20 cellular contexts compared by ENCODE assay signal in the genomic region with DNA sequence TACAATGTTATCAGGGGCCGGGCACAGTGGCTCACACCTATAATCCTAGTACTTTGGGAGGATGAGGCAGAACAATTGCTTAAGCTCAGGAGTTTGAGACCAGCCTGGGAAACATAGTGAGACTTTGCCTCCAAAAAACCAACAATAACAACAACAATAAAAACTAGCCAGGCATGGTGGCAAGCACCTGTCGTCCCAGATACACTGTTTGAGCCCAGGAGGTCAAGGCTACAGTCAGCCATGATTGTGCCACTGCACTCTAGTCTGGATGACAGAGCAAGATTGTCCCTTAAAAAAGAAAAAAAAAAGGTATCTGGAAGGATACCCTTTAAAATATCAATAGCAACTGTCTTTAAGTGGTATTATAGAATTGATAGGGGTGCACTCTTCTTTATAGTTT. TPM values are rescaled to one million over a fixed set of nuclear protein-coding genes. Genes with fewer than 3 reads are reported as not detected.
DNase-seq lines count a peak whose midpoint lies in the region; ATAC-seq and TF ChIP-seq lines count a peak whose summit lies in the region.
"Had no signal": no experiment of that assay in that cellular context is flagged by ENCODE, and none has a peak within 500 bp of the region (broad histone marks: within the 10 kb centered on the region; RNA-seq: fewer than 3 reads in every experiment).

No MANE protein-coding gene starts in this region.

- H3K36me3 ChIP-seq in heart right ventricle: no peaks in the 10 kb centered on the region
- no peaks in the 10 kb centered on the region for H3K36me3 ChIP-seq in esophagus muscularis mucosa
- peaks cover 2 to 5% of the 10 kb centered on the region in 2 experiments for H3K36me3 ChIP-seq in trophoblast cell (ENCODE audit: control insufficient read depth in 1 of 2, insufficient read depth in 2 of 2, low read length in 2 of 2)
- no peaks in the 10 kb centered on the region for H3K36me3 ChIP-seq in thyroid gland
- H3K36me3 ChIP-seq: MG63 had no signal

- H2BK5ac ChIP-seq in trophoblast cell (ENCODE audit: low read depth, low read length, poor library complexity): no peak overlapping the region

- H3K79me1 ChIP-seq in trophoblast cell (ENCODE audit: low read length): peaks cover 2% of the 10 kb centered on the region

- TF ChIP-seq CTCF in heart right ventricle (IDR thresholded peaks at IDR 0.05) (no peak), esophagus muscularis mucosa (IDR thresholded peaks at IDR 0.05) (no peak), thyroid gland (IDR thresholded peaks at IDR 0.05) (no peak)

- TF ChIP-seq POLR2A in esophagus muscularis mucosa (IDR thresholded peaks at IDR 0.05; ENCODE audit: low read depth): no peak
- no peak for TF ChIP-seq POLR2A in thyroid gland (IDR thresholded peaks at IDR 0.05)

- intact Hi-C loops in heart right ventricle (cut with DNase I): no loop called here
- intact Hi-C loops in Right ventricle myocardium inferior (cut with DNase I): no loop called here
- intact Hi-C loops in esophagus muscularis mucosa (cut with DNase I): no loop called here
- intact Hi-C loops in thyroid gland (cut with DNase I): no loop called here

- H3K4me1 ChIP-seq in heart right ventricle (peaks cover 5 to 86% (median 62%) of the 10 kb centered on the region in 9 donors), esophagus muscularis mucosa (peaks cover 56 to 99% (median 91%) of the 10 kb centered on the region in 4 donors), trophoblast cell (ENCODE audit: control insufficient read depth in 1 of 2, insufficient read depth in 2 of 2, low read length in 2 of 2) (peaks cover 2 to 10% of the 10 kb centered on the region in 2 experiments), thyroid gland (peaks cover 53 to 65% of the 10 kb centered on the region in 2 donors)

- 56 to 66% methylated on average over 2 of the region's 2 CpGs for WGBS in heart right ventricle, 2 donors
- WGBS in esophagus muscularis mucosa: 86% methylated on average over 2 of the region's 2 CpGs
- no CpG with 5 or more reads among the region's 2 CpGs for WGBS in trophoblast cell (ENCODE audit: extremely low coverage, insufficient coverage, insufficient read length)
- 71 to 77% methylated on average over 2 of the region's 2 CpGs for WGBS in thyroid gland, 2 donors

- H2AFZ ChIP-seq in trophoblast cell (ENCODE audit: insufficient read depth, low read length, poor library complexity): no peak overlapping the region
- H2AFZ ChIP-seq: GM23338 had no signal

- H3K9me3 ChIP-seq in heart right ventricle (no peaks in the 10 kb centered on the region), esophagus muscularis mucosa (no peaks in the 10 kb centered on the region), trophoblast cell (ENCODE audit: insufficient read depth, low read depth, low read length) (no peaks in the 10 kb centered on the region), thyroid gland (no peaks in the 10 kb centered on the region)

- H3K14ac ChIP-seq in trophoblast cell (ENCODE audit: low read length): no peak overlapping the region

- H3K79me2 ChIP-seq in trophoblast cell (ENCODE audit: control insufficient read depth, insufficient read depth, low read length, poor library complexity): peaks cover 8% of the 10 kb centered on the region

- no peak for TF ChIP-seq EP300 in esophagus muscularis mucosa (IDR thresholded peaks at IDR 0.05)

- no peak overlapping the region for H4K12ac ChIP-seq in trophoblast cell (ENCODE audit: low read depth, low read length)

- no peak overlapping the region for H2BK12ac ChIP-seq in trophoblast cell (ENCODE audit: low read length)

- H3K4me3 ChIP-seq in heart right ventricle (no peak overlapping the region), esophagus muscularis mucosa (no peak overlapping the region), trophoblast cell (ENCODE audit: low read depth, low read length) (no peak overlapping the region), thyroid gland (replicated peaks in 1 of 3) (no peak overlapping the region)
- H3K4me3 ChIP-seq: GM23338, MG63 had no signal

- peak overlapping the region; percentile 81 for H3K4ac ChIP-seq in trophoblast cell (ENCODE audit: low read depth, low read length)

- no peak overlapping the region for H3K18ac ChIP-seq in trophoblast cell (ENCODE audit: low read length)

- H3K23ac ChIP-seq in trophoblast cell (ENCODE audit: low read length): no peak overlapping the region

- no peak overlapping the region for H3K9ac ChIP-seq in trophoblast cell (ENCODE audit: low read length)

- no peaks in the 10 kb centered on the region for H3K27me3 ChIP-seq in heart right ventricle
- no peaks in the 10 kb centered on the region for H3K27me3 ChIP-seq in esophagus muscularis mucosa
- no peaks in the 10 kb centered on the region for H3K27me3 ChIP-seq in trophoblast cell (ENCODE audit: insufficient read depth, low read length)
- no peaks in the 10 kb centered on the region for H3K27me3 ChIP-seq in thyroid gland
- H3K27me3 ChIP-seq: MG63 had no signal

- peak overlapping the region in 6 of 10 donors; percentile 18 to 96 (median 82) for H3K27ac ChIP-seq in heart right ventricle
- H3K27ac ChIP-seq in esophagus muscularis mucosa (replicated peaks in 1 of 4): peak overlapping the region; percentile 70 to 91 (median 86)
- no peak overlapping the region for H3K27ac ChIP-seq in trophoblast cell (ENCODE audit: low read depth, low read length)
- peak overlapping the region; percentile 50 to 97 (median 77) for H3K27ac ChIP-seq in thyroid gland

- ATAC-seq in heart right ventricle (peak in 1 of 8 donors; percentile 44), Right ventricle myocardium inferior (no peak)
- ATAC-seq: GM23338 had no signal

- H4K8ac ChIP-seq in trophoblast cell (ENCODE audit: low read depth, low read length): no peak overlapping the region

- H4K91ac ChIP-seq in trophoblast cell (ENCODE audit: low read depth, low read length): no peak overlapping the region

- H2AK5ac ChIP-seq in trophoblast cell (ENCODE audit: low read length): no peak overlapping the region

- H2BK120ac ChIP-seq in trophoblast cell (ENCODE audit: insufficient read depth, low read length, poor library complexity): no peak overlapping the region

- no peak overlapping the region for H3K4me2 ChIP-seq in trophoblast cell (ENCODE audit: low read length)

- DNase-seq in heart right ventricle: no peak
- DNase-seq in Right ventricle myocardium inferior (ENCODE audit: missing footprints): no peak
- DNase-seq in esophagus muscularis mucosa (ENCODE audit: extremely low spot score): no peak
- no peak for DNase-seq in trophoblast cell
- DNase-seq in thyroid gland: no peak
- no peak for DNase-seq in GM19238 (ENCODE audit: insufficient read length, low spot score)
- DNase-seq in DMS79 treated with DMSO at 0.1 percent for 48 hours (lab: John Stamatoyannopoulos, UW): no peak
- no peak for DNase-seq in OCI-M2 (lab: John Stamatoyannopoulos, UW; ENCODE audit: unreplicated experiment)
- DNase-seq: 8988T, DMS 273 treated with DMSO at 0.1 percent for 48 hours, GF-D8, HCEC 1CT, Kasumi-1, MG63, NCI-H1048, NCI-H1436, NCI-H1930, NCI-H226, NCI-H524 had no signal

RNA-seq across cellular contexts. Expression of a gene that starts 16.1 kb away (rescaled TPM):
- total RNA-seq in heart right ventricle (100 to 1,000 TPM; 105 to 235 (median 132) TPM), Right ventricle myocardium inferior (121 TPM), esophagus muscularis mucosa (100 to 1,000 TPM in 3 of 4 donors, 10 to 100 TPM in 1; 92.6 to 136 (median 134) TPM), thyroid gland (100 to 1,000 TPM in 3 of 4 donors, 10 to 100 TPM in 1; 65.7 to 152 (median 137) TPM)
- 10 to 100 TPM; 32.8 to 64.1 TPM for polyA plus RNA-seq in heart right ventricle
- polyA plus RNA-seq in trophoblast cell (2013): 93.6 and 96.6 TPM in 2 replicates

RNA-seq across cellular contexts. Expression of a gene that starts 44.7 kb away (rescaled TPM):
- 10 to 100 TPM; 51.2 to 65.6 (median 59.2) TPM for total RNA-seq in heart right ventricle
- 10 to 100 TPM; 22.7 to 94.6 TPM for polyA plus RNA-seq in heart right ventricle
- total RNA-seq in Right ventricle myocardium inferior: 62.4 TPM
- 10 to 100 TPM; 15.8 to 29.8 (median 27.4) TPM for total RNA-seq in esophagus muscularis mucosa
- 72.9 and 74.4 TPM in 2 replicates for polyA plus RNA-seq in trophoblast cell (2013)
- total RNA-seq in thyroid gland: 10 to 100 TPM; 25.1 to 35.7 (median 28.0) TPM
